ENCODE assay signal across 1 cellular context in the genomic region with DNA sequence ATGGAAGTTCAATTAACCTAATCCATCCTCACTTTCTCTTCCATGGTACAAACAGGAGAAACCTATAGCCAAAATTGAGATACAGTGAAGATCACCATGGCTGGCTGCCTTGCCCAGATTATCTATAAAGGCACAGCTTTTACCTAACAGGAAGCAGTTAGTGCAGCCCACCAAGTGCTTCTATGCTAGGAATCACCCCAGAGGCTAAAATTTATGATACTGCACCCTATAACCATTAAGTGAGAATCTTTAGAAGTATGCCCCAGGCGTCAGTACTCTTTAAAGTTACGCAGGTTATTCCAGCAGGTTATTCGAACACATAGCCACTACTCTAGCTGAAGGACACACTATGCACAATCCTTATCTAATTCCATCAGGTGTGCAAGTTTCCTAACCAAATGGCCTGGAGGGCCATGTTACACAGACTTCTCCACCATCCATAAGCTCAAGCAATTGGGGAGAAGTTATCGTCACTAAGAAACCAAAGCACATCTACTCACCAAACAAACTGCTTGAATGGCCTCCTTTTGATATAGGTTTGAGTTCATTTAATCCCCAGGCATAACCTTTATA.
TF ChIP-seq lines count a peak whose summit lies in the region.

No MANE protein-coding gene starts in this region.

TF ChIP-seq in K562, 482 proteins besides CTCF, POLR2A, EP300 and RAD21:
- TF ChIP-seq, protein P1, sequence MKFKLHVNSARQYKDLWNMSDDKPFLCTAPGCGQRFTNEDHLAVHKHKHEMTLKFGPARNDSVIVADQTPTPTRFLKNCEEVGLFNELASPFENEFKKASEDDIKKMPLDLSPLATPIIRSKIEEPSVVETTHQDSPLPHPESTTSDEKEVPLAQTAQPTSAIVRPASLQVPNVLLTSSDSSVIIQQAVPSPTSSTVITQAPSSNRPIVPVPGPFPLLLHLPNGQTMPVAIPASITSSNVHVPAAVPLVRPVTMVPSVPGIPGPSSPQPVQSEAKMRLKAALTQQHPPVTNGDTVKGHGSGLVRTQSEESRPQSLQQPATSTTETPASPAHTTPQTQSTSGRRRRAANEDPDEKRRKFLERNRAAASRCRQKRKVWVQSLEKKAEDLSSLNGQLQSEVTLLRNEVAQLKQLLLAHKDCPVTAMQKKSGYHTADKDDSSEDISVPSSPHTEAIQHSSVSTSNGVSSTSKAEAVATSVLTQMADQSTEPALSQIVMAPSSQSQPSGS (CRISPR knock-in tag; IDR thresholded peaks at IDR 0.05): no peak
- TF ChIP-seq RBM25 (IDR thresholded peaks at IDR 0.05; ENCODE audit: low read depth, low read length, severe bottlenecking) (no peak), ZNF436 (CRISPR knock-in tag; IDR thresholded peaks at IDR 0.05) (no peak), JUN (IDR thresholded peaks at IDR 0.05; ENCODE audit: borderline replicate concordance, low read depth, low read length) (no peak), JUN (CRISPR knock-in tag; IDR thresholded peaks at IDR 0.05; ENCODE audit: borderline replicate concordance) (no peak), SMAD4 (CRISPR knock-in tag; conservative IDR thresholded peaks at IDR 0.05) (peak; percentile 43; the same call in 1 of the 2 replicates), NCOA1 (IDR thresholded peaks at IDR 0.05; ENCODE audit: low read depth) (no peak), ZNF324 (CRISPR knock-in tag; IDR thresholded peaks at IDR 0.05) (no peak), KAT8 (IDR thresholded peaks at IDR 0.05; ENCODE audit: low read depth) (no peak), ZNF79 (CRISPR knock-in tag; IDR thresholded peaks at IDR 0.05; ENCODE audit: low read depth) (no peak), POLR2AphosphoS5 (IDR thresholded peaks at IDR 0.05; ENCODE audit: control insufficient read depth, insufficient read depth, low read depth, low read length) (peak; percentile 16; the same call in 1 of the 2 replicates), DNMT1 (IDR thresholded peaks at IDR 0.05) (no peak), ZNF134 (CRISPR knock-in tag; conservative IDR thresholded peaks at IDR 0.05) (no peak), ZFPM2 (CRISPR knock-in tag; IDR thresholded peaks at IDR 0.05) (no peak), ARNT (IDR thresholded peaks at IDR 0.05) (no peak), CEBPB (tag; IDR thresholded peaks at IDR 0.05) (0 out of 2 replicates have a peak, but pooled peaks have one; percentile 27), TCF3 (CRISPR knock-in tag; IDR thresholded peaks at IDR 0.05) (peak; percentile 52), BACH1 (tag; IDR thresholded peaks at IDR 0.05) (0 out of 2 replicates have a peak, but pooled peaks have one; percentile 29), ARID1B (IDR thresholded peaks at IDR 0.05) (peak; percentile 56; the same call in 1 of the 2 replicates), HDAC6 (IDR thresholded peaks at IDR 0.05; ENCODE audit: low read depth, low read length) (no peak), ZKSCAN1 (IDR thresholded peaks at IDR 0.05; ENCODE audit: low read depth, low read length) (peak; percentile 91), POLR2B (IDR thresholded peaks at IDR 0.05; ENCODE audit: low read depth, partially characterized antibody) (no peak), TAL1 (IDR thresholded peaks at IDR 0.05) (peak; percentile 45), DPF2 (IDR thresholded peaks at IDR 0.05) (peak; percentile 64), NCOR1 (IDR thresholded peaks at IDR 0.05) (peak; percentile 30; the same call in 1 of the 2 replicates), U2AF2 (optimal IDR thresholded peaks at IDR 0.05; ENCODE audit: low read depth, low read length) (no peak), SMAD3 (CRISPR knock-in tag; conservative IDR thresholded peaks at IDR 0.05) (no peak), CXXC5 (CRISPR knock-in tag; IDR thresholded peaks at IDR 0.05) (peak; percentile 47), SMARCA4 (IDR thresholded peaks at IDR 0.05) (0 out of 2 replicates have a peak, but pooled peaks have one; percentile 30), NRF1 (conservative IDR thresholded peaks at IDR 0.05 in 1 of 2, IDR thresholded peaks at IDR 0.05 in 1 of 2) (no peak), CBFA2T2 (conservative IDR thresholded peaks at IDR 0.05) (peak; percentile 32; the same call in 1 of the 2 replicates), CBFA2T3 (IDR thresholded peaks at IDR 0.05) (peak; percentile 61), ZNF311 (CRISPR knock-in tag; IDR thresholded peaks at IDR 0.05) (no peak), ZNF766 (CRISPR knock-in tag; conservative IDR thresholded peaks at IDR 0.05) (no peak), RBM14 (IDR thresholded peaks at IDR 0.05; ENCODE audit: borderline replicate concordance, insufficient read depth, low read depth, low read length) (no peak), TEAD4 (IDR thresholded peaks at IDR 0.05; ENCODE audit: low read length) (peak; percentile 46; the same call in 1 of the 2 replicates), TEAD4 (CRISPR knock-in tag; IDR thresholded peaks at IDR 0.05; ENCODE audit: borderline replicate concordance) (no peak), ZBTB17 (CRISPR knock-in tag; IDR thresholded peaks at IDR 0.05) (no peak)
- TF ChIP-seq, protein P2, sequence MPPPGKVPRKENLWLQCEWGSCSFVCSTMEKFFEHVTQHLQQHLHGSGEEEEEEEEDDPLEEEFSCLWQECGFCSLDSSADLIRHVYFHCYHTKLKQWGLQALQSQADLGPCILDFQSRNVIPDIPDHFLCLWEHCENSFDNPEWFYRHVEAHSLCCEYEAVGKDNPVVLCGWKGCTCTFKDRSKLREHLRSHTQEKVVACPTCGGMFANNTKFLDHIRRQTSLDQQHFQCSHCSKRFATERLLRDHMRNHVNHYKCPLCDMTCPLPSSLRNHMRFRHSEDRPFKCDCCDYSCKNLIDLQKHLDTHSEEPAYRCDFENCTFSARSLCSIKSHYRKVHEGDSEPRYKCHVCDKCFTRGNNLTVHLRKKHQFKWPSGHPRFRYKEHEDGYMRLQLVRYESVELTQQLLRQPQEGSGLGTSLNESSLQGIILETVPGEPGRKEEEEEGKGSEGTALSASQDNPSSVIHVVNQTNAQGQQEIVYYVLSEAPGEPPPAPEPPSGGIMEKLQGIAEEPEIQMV (tag; conservative IDR thresholded peaks at IDR 0.05; ENCODE audit: low read depth): no peak
- TF ChIP-seq, protein P3, sequence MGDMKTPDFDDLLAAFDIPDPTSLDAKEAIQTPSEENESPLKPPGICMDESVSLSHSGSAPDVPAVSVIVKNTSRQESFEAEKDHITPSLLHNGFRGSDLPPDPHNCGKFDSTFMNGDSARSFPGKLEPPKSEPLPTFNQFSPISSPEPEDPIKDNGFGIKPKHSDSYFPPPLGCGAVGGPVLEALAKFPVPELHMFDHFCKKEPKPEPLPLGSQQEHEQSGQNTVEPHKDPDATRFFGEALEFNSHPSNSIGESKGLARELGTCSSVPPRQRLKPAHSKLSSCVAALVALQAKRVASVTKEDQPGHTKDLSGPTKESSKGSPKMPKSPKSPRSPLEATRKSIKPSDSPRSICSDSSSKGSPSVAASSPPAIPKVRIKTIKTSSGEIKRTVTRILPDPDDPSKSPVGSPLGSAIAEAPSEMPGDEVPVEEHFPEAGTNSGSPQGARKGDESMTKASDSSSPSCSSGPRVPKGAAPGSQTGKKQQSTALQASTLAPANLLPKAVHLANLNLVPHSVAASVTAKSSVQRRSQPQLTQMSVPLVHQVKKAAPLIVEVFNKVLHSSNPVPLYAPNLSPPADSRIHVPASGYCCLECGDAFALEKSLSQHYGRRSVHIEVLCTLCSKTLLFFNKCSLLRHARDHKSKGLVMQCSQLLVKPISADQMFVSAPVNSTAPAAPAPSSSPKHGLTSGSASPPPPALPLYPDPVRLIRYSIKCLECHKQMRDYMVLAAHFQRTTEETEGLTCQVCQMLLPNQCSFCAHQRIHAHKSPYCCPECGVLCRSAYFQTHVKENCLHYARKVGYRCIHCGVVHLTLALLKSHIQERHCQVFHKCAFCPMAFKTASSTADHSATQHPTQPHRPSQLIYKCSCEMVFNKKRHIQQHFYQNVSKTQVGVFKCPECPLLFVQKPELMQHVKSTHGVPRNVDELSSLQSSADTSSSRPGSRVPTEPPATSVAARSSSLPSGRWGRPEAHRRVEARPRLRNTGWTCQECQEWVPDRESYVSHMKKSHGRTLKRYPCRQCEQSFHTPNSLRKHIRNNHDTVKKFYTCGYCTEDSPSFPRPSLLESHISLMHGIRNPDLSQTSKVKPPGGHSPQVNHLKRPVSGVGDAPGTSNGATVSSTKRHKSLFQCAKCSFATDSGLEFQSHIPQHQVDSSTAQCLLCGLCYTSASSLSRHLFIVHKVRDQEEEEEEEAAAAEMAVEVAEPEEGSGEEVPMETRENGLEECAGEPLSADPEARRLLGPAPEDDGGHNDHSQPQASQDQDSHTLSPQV (IDR thresholded peaks at IDR 0.05): 0 out of 2 replicates have a peak, but pooled peaks have one; percentile 26
- TF ChIP-seq, protein P4, sequence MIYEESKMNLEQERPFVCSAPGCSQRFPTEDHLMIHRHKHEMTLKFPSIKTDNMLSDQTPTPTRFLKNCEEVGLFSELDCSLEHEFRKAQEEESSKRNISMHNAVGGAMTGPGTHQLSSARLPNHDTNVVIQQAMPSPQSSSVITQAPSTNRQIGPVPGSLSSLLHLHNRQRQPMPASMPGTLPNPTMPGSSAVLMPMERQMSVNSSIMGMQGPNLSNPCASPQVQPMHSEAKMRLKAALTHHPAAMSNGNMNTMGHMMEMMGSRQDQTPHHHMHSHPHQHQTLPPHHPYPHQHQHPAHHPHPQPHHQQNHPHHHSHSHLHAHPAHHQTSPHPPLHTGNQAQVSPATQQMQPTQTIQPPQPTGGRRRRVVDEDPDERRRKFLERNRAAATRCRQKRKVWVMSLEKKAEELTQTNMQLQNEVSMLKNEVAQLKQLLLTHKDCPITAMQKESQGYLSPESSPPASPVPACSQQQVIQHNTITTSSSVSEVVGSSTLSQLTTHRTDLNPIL (CRISPR knock-in tag; IDR thresholded peaks at IDR 0.05): no peak
- TF ChIP-seq, protein P5, sequence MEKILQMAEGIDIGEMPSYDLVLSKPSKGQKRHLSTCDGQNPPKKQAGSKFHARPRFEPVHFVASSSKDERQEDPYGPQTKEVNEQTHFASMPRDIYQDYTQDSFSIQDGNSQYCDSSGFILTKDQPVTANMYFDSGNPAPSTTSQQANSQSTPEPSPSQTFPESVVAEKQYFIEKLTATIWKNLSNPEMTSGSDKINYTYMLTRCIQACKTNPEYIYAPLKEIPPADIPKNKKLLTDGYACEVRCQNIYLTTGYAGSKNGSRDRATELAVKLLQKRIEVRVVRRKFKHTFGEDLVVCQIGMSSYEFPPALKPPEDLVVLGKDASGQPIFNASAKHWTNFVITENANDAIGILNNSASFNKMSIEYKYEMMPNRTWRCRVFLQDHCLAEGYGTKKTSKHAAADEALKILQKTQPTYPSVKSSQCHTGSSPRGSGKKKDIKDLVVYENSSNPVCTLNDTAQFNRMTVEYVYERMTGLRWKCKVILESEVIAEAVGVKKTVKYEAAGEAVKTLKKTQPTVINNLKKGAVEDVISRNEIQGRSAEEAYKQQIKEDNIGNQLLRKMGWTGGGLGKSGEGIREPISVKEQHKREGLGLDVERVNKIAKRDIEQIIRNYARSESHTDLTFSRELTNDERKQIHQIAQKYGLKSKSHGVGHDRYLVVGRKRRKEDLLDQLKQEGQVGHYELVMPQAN (IDR thresholded peaks at IDR 0.05; ENCODE audit: borderline replicate concordance): no peak
- TF ChIP-seq, protein P6, sequence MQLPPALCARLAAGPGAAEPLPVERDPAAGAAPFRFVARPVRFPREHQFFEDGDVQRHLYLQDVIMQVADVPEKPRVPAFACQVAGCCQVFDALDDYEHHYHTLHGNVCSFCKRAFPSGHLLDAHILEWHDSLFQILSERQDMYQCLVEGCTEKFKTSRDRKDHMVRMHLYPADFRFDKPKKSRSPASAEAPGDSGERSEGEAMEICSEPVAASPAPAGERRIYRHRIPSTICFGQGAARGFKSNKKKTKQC (CRISPR knock-in tag; IDR thresholded peaks at IDR 0.05): no peak
- TF ChIP-seq, protein P7, sequence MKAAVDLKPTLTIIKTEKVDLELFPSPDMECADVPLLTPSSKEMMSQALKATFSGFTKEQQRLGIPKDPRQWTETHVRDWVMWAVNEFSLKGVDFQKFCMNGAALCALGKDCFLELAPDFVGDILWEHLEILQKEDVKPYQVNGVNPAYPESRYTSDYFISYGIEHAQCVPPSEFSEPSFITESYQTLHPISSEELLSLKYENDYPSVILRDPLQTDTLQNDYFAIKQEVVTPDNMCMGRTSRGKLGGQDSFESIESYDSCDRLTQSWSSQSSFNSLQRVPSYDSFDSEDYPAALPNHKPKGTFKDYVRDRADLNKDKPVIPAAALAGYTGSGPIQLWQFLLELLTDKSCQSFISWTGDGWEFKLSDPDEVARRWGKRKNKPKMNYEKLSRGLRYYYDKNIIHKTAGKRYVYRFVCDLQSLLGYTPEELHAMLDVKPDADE (conservative IDR thresholded peaks at IDR 0.05; ENCODE audit: control insufficient read depth, low read depth, low read length): no peak
